In genomic region chr12:50620975-50621360, GRCh38 we compare ENCODE assay signal across 11 cellular contexts.
A peak's percentile ranks its signal among the peaks of the same experiment; 100 is the strongest.
DNase-seq lines count a peak whose midpoint lies in the region; ATAC-seq and TF ChIP-seq lines count a peak whose summit lies in the region.
"Had no signal": no experiment of that assay in that cellular context is flagged by ENCODE, and none has a peak within 500 bp of the region (broad histone marks: within the 10 kb centered on the region; RNA-seq: fewer than 3 reads in every experiment).

No MANE protein-coding gene starts in this region.

- H3K4me1 ChIP-seq in GM23248 (ENCODE audit: insufficient read depth) (peaks cover 48% of the 10 kb centered on the region), PC-9 (replicated peaks; ENCODE audit: insufficient read depth) (peaks cover 60% of the 10 kb centered on the region), body of pancreas (peaks cover 32% of the 10 kb centered on the region)

- peak overlapping the region; percentile 8 to 38 for H3K27ac Mint-ChIP-seq in effector memory CD8-positive, alpha-beta T cell
- peak overlapping the region; percentile 89 for H3K27ac Mint-ChIP-seq in progenitor cell of endocrine pancreas

- TF ChIP-seq POLR2A in body of pancreas (IDR thresholded peaks at IDR 0.05), result no peak

- H3K4me3 Mint-ChIP-seq in effector memory CD8-positive, alpha-beta T cell, result no peak overlapping the region
- H3K4me3 Mint-ChIP-seq in progenitor cell of endocrine pancreas (ENCODE audit: low read depth), result no peak overlapping the region

- TF ChIP-seq CTCF in PC-9 (conservative IDR thresholded peaks at IDR 0.05) (no peak), progenitor cell of endocrine pancreas (IDR thresholded peaks at IDR 0.05; ENCODE audit: unreplicated experiment) (no peak), body of pancreas (IDR thresholded peaks at IDR 0.05) (no peak)

- 0 to 10% methylated on average over 1 of the region's 1 CpG for WGBS in GM23248 (ENCODE audit: low coverage in 1 of 2, low lambda C conversion rate in 2 of 2, missing lambda C conversion rate in 2 of 2), 2 experiments
- 75 to 76% methylated on average over 1 of the region's 1 CpG for WGBS in body of pancreas, 2 donors

- H2AFZ ChIP-seq in GM23248 (no peak overlapping the region), PC-9 (no peak overlapping the region)

- H3K4me2 ChIP-seq in GM23248 (ENCODE audit: unreplicated experiment) (peak overlapping the region; percentile 52), PC-9 (peak overlapping the region; percentile 61)
- H3K4me2 ChIP-seq: KMS-11 had no signal

- H3K79me2 ChIP-seq in GM23248 (ENCODE audit: insufficient read depth) (peaks cover 83% of the 10 kb centered on the region), PC-9 (ENCODE audit: low read depth) (peaks cover 67% of the 10 kb centered on the region)

- BruUV-seq in PC-9 (replicated peaks; lab: Mats Ljungman, UMichigan), result no TSS peak

- H3K9me3 Mint-ChIP-seq in effector memory CD8-positive, alpha-beta T cell, result no peaks in the 10 kb centered on the region
- no peaks in the 10 kb centered on the region for H3K9me3 Mint-ChIP-seq in progenitor cell of endocrine pancreas (ENCODE audit: low read depth)

- no peaks in the 10 kb centered on the region for H3K9me3 ChIP-seq in GM23248 (ENCODE audit: low read depth)
- H3K9me3 ChIP-seq in PC-9 (ENCODE audit: insufficient read depth, low read depth), result no peaks in the 10 kb centered on the region
- H3K9me3 ChIP-seq in body of pancreas, result no peaks in the 10 kb centered on the region
- H3K9me3 ChIP-seq: pancreas had no signal

- peaks cover 44% of the 10 kb centered on the region for H3F3A ChIP-seq in GM23248 (ENCODE audit: insufficient read depth)
- H3F3A ChIP-seq in PC-9 (ENCODE audit: insufficient read depth, low read depth), result peaks cover 42% of the 10 kb centered on the region

- H3K9me2 ChIP-seq in GM23248 (ENCODE audit: insufficient read depth), result no peaks in the 10 kb centered on the region
- no peaks in the 10 kb centered on the region for H3K9me2 ChIP-seq in PC-9 (ENCODE audit: insufficient read depth)

- H3K27me3 Mint-ChIP-seq in effector memory CD8-positive, alpha-beta T cell, result no peaks in the 10 kb centered on the region
- no peaks in the 10 kb centered on the region for H3K27me3 Mint-ChIP-seq in progenitor cell of endocrine pancreas

- DNase-seq in GM23248 (no peak), PC-9 (no peak), progenitor cell of endocrine pancreas (ENCODE audit: low spot score, unreplicated experiment) (no peak), body of pancreas (no peak), NCI-H1092 treated with DMSO at 0.1 percent for 48 hours (lab: John Stamatoyannopoulos, UW) (no peak), NCI-H226 (no peak)
- no peak for DNase-seq in effector memory CD8-positive, alpha-beta T cell
- DNase-seq: DMS 273 treated with DMSO at 0.1 percent for 48 hours, pancreas had no signal

- peak overlapping the region; percentile 44 for H3K27ac ChIP-seq in GM23248
- peak overlapping the region; percentile 93 for H3K27ac ChIP-seq in PC-9
- peak overlapping the region in 1 of 4 donors; percentile 55 for H3K27ac ChIP-seq in body of pancreas
- H3K27ac ChIP-seq: KMS-11 had no signal

- H3K27me3 ChIP-seq in GM23248 (replicated peaks; ENCODE audit: insufficient read depth), result no peaks in the 10 kb centered on the region
- no peaks in the 10 kb centered on the region for H3K27me3 ChIP-seq in PC-9 (ENCODE audit: insufficient read depth, low read depth)
- no peaks in the 10 kb centered on the region for H3K27me3 ChIP-seq in body of pancreas
- H3K27me3 ChIP-seq: pancreas had no signal

- no peak overlapping the region for H3K9ac ChIP-seq in GM23248
- H3K9ac ChIP-seq: KMS-11 had no signal

- H3K4me1 Mint-ChIP-seq in effector memory CD8-positive, alpha-beta T cell (ENCODE audit: low read depth in 2 of 2), result peaks cover 22 to 33% of the 10 kb centered on the region in 2 donors
- peaks cover 34% of the 10 kb centered on the region for H3K4me1 Mint-ChIP-seq in progenitor cell of endocrine pancreas (ENCODE audit: low read depth)

- no peaks in the 10 kb centered on the region for H3K36me3 ChIP-seq in GM23248 (ENCODE audit: low read depth)
- no peaks in the 10 kb centered on the region for H3K36me3 ChIP-seq in PC-9 (ENCODE audit: low read depth)
- no peaks in the 10 kb centered on the region for H3K36me3 ChIP-seq in body of pancreas (replicated peaks in 1 of 2; ENCODE audit: insufficient read depth in 1 of 2, low read depth in 2 of 2)
- H3K36me3 ChIP-seq: pancreas had no signal

- no peak for ATAC-seq in effector memory CD8-positive, alpha-beta T cell (replicated peaks)
- no peak for ATAC-seq in body of pancreas
- no peak for ATAC-seq in GM21381 (IDR thresholded peaks at IDR 0.05; ENCODE audit: unreplicated experiment)

- intact Hi-C loops in PC-9 (cut with micrococcal nuclease; ENCODE audit: unreplicated experiment) (loop anchor here (2.0 kb wide), 1 partner anchor 18 kb away; no protein-coding TSS in a partner anchor), body of pancreas (cut with DNase I) (loop anchor here (10.0 kb wide), 1 partner anchor 56 kb away; no protein-coding TSS in a partner anchor)

- CTCF ChIA-PET in PC-9 (lab: Charles Lee), result interaction anchor here (1.2 kb wide), 1 partner anchor 116 kb away, joined by 4 read pairs; the partner anchor contains the start of gene DIP2B

- H3K36me3 Mint-ChIP-seq in effector memory CD8-positive, alpha-beta T cell (ENCODE audit: insufficient read depth), result no peaks in the 10 kb centered on the region
- H3K36me3 Mint-ChIP-seq in progenitor cell of endocrine pancreas (ENCODE audit: insufficient read depth), result no peaks in the 10 kb centered on the region

- in situ Hi-C loops in GM23248 (cut with MboI), result no loop called here

- POLR2A ChIA-PET in PC-9 (lab: Charles Lee; ENCODE audit: unreplicated experiment), result interaction anchor here (0.6 to 1.2 kb wide), 2 partner anchors 116 to 145 kb away, joined by 3 to 4 read pairs; partner anchors contain the start of gene DIP2B

- H4K20me1 ChIP-seq in GM23248 (ENCODE audit: insufficient read depth), result no peaks in the 10 kb centered on the region
- no peaks in the 10 kb centered on the region for H4K20me1 ChIP-seq in PC-9 (ENCODE audit: insufficient read depth)

- H3K4me3 ChIP-seq in GM23248, result no peak overlapping the region
- H3K4me3 ChIP-seq in PC-9, result no peak overlapping the region
- H3K4me3 ChIP-seq in body of pancreas, result no peak overlapping the region
- H3K4me3 ChIP-seq: pancreas had no signal
